1 cellular context compared by ENCODE assay signal in the genomic region with DNA sequence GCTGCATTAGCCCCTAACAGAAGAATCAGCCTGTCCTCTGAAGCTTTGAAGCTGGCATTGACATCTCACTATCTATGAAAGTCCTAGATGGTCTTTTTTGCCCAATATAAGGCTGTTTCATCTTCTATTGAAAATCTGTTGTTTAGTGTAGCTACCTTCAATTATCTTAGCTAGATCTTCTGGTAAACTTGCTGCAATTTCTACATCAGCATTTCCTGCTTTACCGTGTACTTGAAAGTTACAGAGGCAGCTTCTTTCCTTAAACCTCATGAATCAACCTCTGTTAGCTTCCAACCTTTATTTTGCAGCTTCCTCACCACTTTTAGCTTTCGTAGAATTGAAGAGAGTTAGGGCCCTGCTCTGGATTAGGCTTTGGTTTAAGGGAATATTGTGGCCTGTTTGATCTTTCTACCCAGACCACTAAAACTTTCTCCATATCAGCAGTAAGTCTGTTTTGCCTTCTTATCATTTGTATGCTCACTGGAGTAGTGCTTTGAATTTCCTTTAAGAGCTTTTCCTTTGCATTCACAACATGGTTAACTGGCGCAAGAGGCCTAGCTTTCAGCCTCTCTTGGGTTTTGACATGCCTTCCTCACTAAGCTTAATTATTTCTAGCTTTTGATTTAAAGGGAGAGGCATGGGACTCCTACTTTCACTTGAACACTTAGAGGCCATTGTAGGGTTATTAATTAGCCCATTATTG.
A peak's percentile ranks its signal among the peaks of the same experiment; 100 is the strongest.
TF ChIP-seq lines count a peak whose summit lies in the region.

No MANE protein-coding gene starts in this region.

TF ChIP-seq in K562, 482 proteins besides CTCF, POLR2A, EP300 and RAD21:
- peak; percentile 25; the same call in 1 of the 2 replicates for TF ChIP-seq C11orf30 (IDR thresholded peaks at IDR 0.05; ENCODE audit: low read depth)
- no peak for TF ChIP-seq NFXL1 (CRISPR knock-in tag; IDR thresholded peaks at IDR 0.05)
